Comparison of ENCODE assay signal across 22 cellular contexts in genomic region chr2:190505696-190506095, GRCh38. TPM values are rescaled to one million over a fixed set of nuclear protein-coding genes. Genes with fewer than 3 reads are reported as not detected.
DNase-seq lines count a peak whose midpoint lies in the region; ATAC-seq lines count a peak whose summit lies in the region.
"Had no signal": no experiment of that assay in that cellular context is flagged by ENCODE, and none has a peak within 500 bp of the region (broad histone marks: within the 10 kb centered on the region; RNA-seq: fewer than 3 reads in every experiment).

No MANE protein-coding gene starts in this region.

- H3K27ac ChIP-seq in trophoblast cell (ENCODE audit: low read depth, low read length) = no peak overlapping the region
- H3K27ac ChIP-seq: prostate gland had no signal

- no peak overlapping the region for H2BK5ac ChIP-seq in trophoblast cell (ENCODE audit: low read depth, low read length, poor library complexity)

- H3K23ac ChIP-seq in trophoblast cell (ENCODE audit: low read length) = no peak overlapping the region

- H4K91ac ChIP-seq in trophoblast cell (ENCODE audit: low read depth, low read length) = peak overlapping the region; percentile 8

- peaks cover 0 to 2% of the 10 kb centered on the region in 2 experiments for H3K4me1 ChIP-seq in trophoblast cell (ENCODE audit: control insufficient read depth in 1 of 2, insufficient read depth in 2 of 2, low read length in 2 of 2)
- H3K4me1 ChIP-seq: prostate gland had no signal

- H3K27me3 ChIP-seq in trophoblast cell (ENCODE audit: insufficient read depth, low read length) = no peaks in the 10 kb centered on the region
- H3K27me3 ChIP-seq: upper lobe of left lung had no signal

- no peak for ATAC-seq in activated T-helper 17 cell treated with anti-CD3 and anti-CD28 coated beads, Interleukin-2, amount 50 U/mL, for 72 hours (replicated peaks)
- ATAC-seq in HG03378 (IDR thresholded peaks at IDR 0.05; ENCODE audit: unreplicated experiment) = no peak

- no peak overlapping the region for H3K18ac ChIP-seq in trophoblast cell (ENCODE audit: low read length)

- no peak overlapping the region for H3K14ac ChIP-seq in trophoblast cell (ENCODE audit: low read length)

- no peaks in the 10 kb centered on the region for H3K79me2 ChIP-seq in trophoblast cell (ENCODE audit: control insufficient read depth, insufficient read depth, low read length, poor library complexity)

- H3K9me3 ChIP-seq in trophoblast cell (ENCODE audit: insufficient read depth, low read depth, low read length) = no peaks in the 10 kb centered on the region
- H3K9me3 ChIP-seq: prostate gland, upper lobe of left lung had no signal

- no peak overlapping the region for H2BK12ac ChIP-seq in trophoblast cell (ENCODE audit: low read length)

- peaks cover 90% of the 10 kb centered on the region for H3K36me3 Mint-ChIP-seq in activated T-helper 17 cell treated with anti-CD3 and anti-CD28 coated beads, Interleukin-2, amount 50 U/mL, for 72 hours (ENCODE audit: low read depth)

- H3K9ac ChIP-seq in trophoblast cell (ENCODE audit: low read length) = no peak overlapping the region

- H3K4ac ChIP-seq in trophoblast cell (ENCODE audit: low read depth, low read length) = no peak overlapping the region

- no peak overlapping the region for H4K12ac ChIP-seq in trophoblast cell (ENCODE audit: low read depth, low read length)

- no peaks in the 10 kb centered on the region for H3K27me3 Mint-ChIP-seq in activated T-helper 17 cell treated with anti-CD3 and anti-CD28 coated beads, Interleukin-2, amount 50 U/mL, for 72 hours
- H3K27me3 Mint-ChIP-seq: stimulated activated naive CD8-positive, alpha-beta T cell treated with anti-CD3 and anti-CD28 coated beads, Interleukin-15, Interleukin-2, amounts not matched to agents 100 ng/mL and 50 ng/mL, for 24 hours had no signal

- H3K27ac Mint-ChIP-seq in activated T-helper 17 cell treated with anti-CD3 and anti-CD28 coated beads, Interleukin-2, amount 50 U/mL, for 72 hours = peak overlapping the region; percentile 84
- H3K27ac Mint-ChIP-seq: H9; stimulated activated naive CD8-positive, alpha-beta T cell treated with anti-CD3 and anti-CD28 coated beads, Interleukin-15, Interleukin-2, amounts not matched to agents 100 ng/mL and 50 ng/mL, for 24 hours had no signal

- H2AFZ ChIP-seq in trophoblast cell (ENCODE audit: insufficient read depth, low read length, poor library complexity) = no peak overlapping the region

- H3K79me1 ChIP-seq in trophoblast cell (ENCODE audit: low read length) = no peaks in the 10 kb centered on the region

- no CpG with 5 or more reads among the region's 1 CpG for WGBS in trophoblast cell (ENCODE audit: extremely low coverage, insufficient coverage, insufficient read length)

- no peak overlapping the region for H3K4me2 ChIP-seq in trophoblast cell (ENCODE audit: low read length)

- H2AK5ac ChIP-seq in trophoblast cell (ENCODE audit: low read length) = no peak overlapping the region

- DNase-seq in NCI-H146 (lab: John Stamatoyannopoulos, UW) (peak; percentile 52), NCI-H146 treated with DMSO at 0.1 percent for 48 hours (lab: John Stamatoyannopoulos, UW; ENCODE audit: unreplicated experiment) (no peak), COLO829 (ENCODE audit: low spot score) (peak; percentile 85), trophoblast cell (no peak), COLO668 (lab: John Stamatoyannopoulos, UW; ENCODE audit: unreplicated experiment) (no peak), KBM-7 (no peak)
- DNase-seq: 8988T; activated CD4-positive, alpha-beta T cell treated with anti-CD3 and anti-CD28 coated beads for 48 hours; activated CD8-positive, alpha-beta memory T cell treated with anti-CD3 and anti-CD28 coated beads, Interleukin-2, amount 50 U/mL, for 48 hours; activated gamma-delta T cell treated with Interleukin-2 at 50 U/mL for 16 hours; DMS 273 treated with DMSO at 0.1 percent for 48 hours; H9; Karpas-422; NCI-H774; OCI-M1; Right ventricle myocardium superior; upper lobe of left lung had no signal

- no peaks in the 10 kb centered on the region for H3K9me3 Mint-ChIP-seq in activated T-helper 17 cell treated with anti-CD3 and anti-CD28 coated beads, Interleukin-2, amount 50 U/mL, for 72 hours
- H3K9me3 Mint-ChIP-seq: H9; stimulated activated naive CD8-positive, alpha-beta T cell treated with anti-CD3 and anti-CD28 coated beads, Interleukin-15, Interleukin-2, amounts not matched to agents 100 ng/mL and 50 ng/mL, for 24 hours had no signal

- no peak overlapping the region for H3K4me3 ChIP-seq in trophoblast cell (ENCODE audit: low read depth, low read length)
- H3K4me3 ChIP-seq: prostate gland, skin epidermis, upper lobe of left lung had no signal

- in situ Hi-C loops in KBM-7 (cut with MboI; ENCODE audit: low pct_unique_long_range_greater_than_20kb, low sequenced_read_pairs) = no loop called here

- no peak overlapping the region for H2BK120ac ChIP-seq in trophoblast cell (ENCODE audit: insufficient read depth, low read length, poor library complexity)

- peaks cover 0 to 2% of the 10 kb centered on the region in 2 experiments for H3K36me3 ChIP-seq in trophoblast cell (ENCODE audit: control insufficient read depth in 1 of 2, insufficient read depth in 2 of 2, low read length in 2 of 2)
- H3K36me3 ChIP-seq: prostate gland had no signal

- H4K8ac ChIP-seq in trophoblast cell (ENCODE audit: low read depth, low read length) = no peak overlapping the region

- H3K4me3 Mint-ChIP-seq in activated T-helper 17 cell treated with anti-CD3 and anti-CD28 coated beads, Interleukin-2, amount 50 U/mL, for 72 hours = no peak overlapping the region
- H3K4me3 Mint-ChIP-seq: H9; stimulated activated naive CD8-positive, alpha-beta T cell treated with anti-CD3 and anti-CD28 coated beads, Interleukin-15, Interleukin-2, amounts not matched to agents 100 ng/mL and 50 ng/mL, for 24 hours had no signal

- H3K4me1 Mint-ChIP-seq in activated T-helper 17 cell treated with anti-CD3 and anti-CD28 coated beads, Interleukin-2, amount 50 U/mL, for 72 hours = peaks cover 5% of the 10 kb centered on the region

RNA-seq across cellular contexts. Expression of gene NEMP2, which starts 28.8 kb away (rescaled TPM):
- total RNA-seq in activated T-helper 17 cell treated with anti-CD3 and anti-CD28 coated beads, Interleukin-2, amount 50 U/mL, for 72 hours = 10 to 100 TPM; 10.6 to 16.5 TPM
- 2.7 and 3.3 TPM in 2 replicates for polyA plus RNA-seq in trophoblast cell (2013)

Comparison
In these comparisons a context has a peak if more than half of its experiments do, and no peak if none do; other contexts are left out.
1. DNase-seq: peak in NCI-H146 (single experiment) and COLO829 (single experiment); none in NCI-H146 treated with DMSO at 0.1 percent for 48 hours (single experiment), trophoblast cell (0 of 2), COLO668 (single experiment) and KBM-7 (single experiment).